Comparison of ENCODE assay signal across 8 cellular contexts in the genomic region with DNA sequence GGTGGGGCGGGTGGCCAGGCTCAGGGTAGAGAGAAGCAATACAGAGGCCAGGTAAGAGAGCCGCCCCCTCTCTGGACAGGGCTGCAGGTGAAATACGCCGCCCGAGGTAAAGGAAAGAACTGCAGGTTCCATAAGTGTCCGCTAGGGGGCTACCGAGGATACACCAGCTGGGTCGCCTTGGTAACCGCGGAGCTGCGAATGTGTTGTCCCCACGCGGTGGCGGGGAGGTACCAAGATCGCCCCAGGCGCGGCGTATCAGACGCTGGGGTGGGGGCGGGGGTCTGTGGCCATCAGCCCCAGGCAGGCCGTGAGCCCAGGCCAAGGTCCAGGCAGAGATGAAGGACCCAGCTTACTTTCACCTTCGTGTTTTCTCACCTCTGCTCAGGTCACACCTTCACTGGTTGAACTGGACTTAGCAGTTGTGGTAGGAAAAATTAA. TPM values are rescaled to one million over a fixed set of nuclear protein-coding genes. Genes with fewer than 3 reads are reported as not detected.
A peak's percentile ranks its signal among the peaks of the same experiment; 100 is the strongest.
DNase-seq lines count a peak whose midpoint lies in the region; ATAC-seq and TF ChIP-seq lines count a peak whose summit lies in the region.

No MANE protein-coding gene starts in this region.

- H3K9me3 ChIP-seq in left lung = no peaks in the 10 kb centered on the region

- H3K4me1 ChIP-seq in left lung = no peaks in the 10 kb centered on the region

- H3K36me3 ChIP-seq in left lung = no peaks in the 10 kb centered on the region

- peak overlapping the region; percentile 31 for H3K4me3 ChIP-seq in choroid plexus epithelial cell (ENCODE audit: low read depth, low read length)
- no peak overlapping the region for H3K4me3 ChIP-seq in left lung

- H3K27me3 ChIP-seq in left lung = no peaks in the 10 kb centered on the region

- TF ChIP-seq CTCF in choroid plexus epithelial cell (conservative IDR thresholded peaks at IDR 0.05; ENCODE audit: low read depth, low read length) = peak; percentile 96
- peak; percentile 94 to 97 for TF ChIP-seq CTCF in left lung (IDR thresholded peaks at IDR 0.05)

- intact Hi-C loops in left lung (cut with DNase I) = no loop called here

- DNase-seq in AG08395 (ENCODE audit: low spot score) = peak; percentile 97
- peak; percentile 65 for DNase-seq in NCI-H526 treated with DMSO at 0.1 percent for 48 hours (lab: John Stamatoyannopoulos, UW)
- peak; percentile 91 for DNase-seq in activated CD4-positive, alpha-beta T cell treated with anti-CD3 and anti-CD28 coated beads for 48 hours
- DNase-seq in choroid plexus epithelial cell (ENCODE audit: low read depth) = peak; percentile 83
- peak; percentile 88 to 93 for DNase-seq in left lung
- DNase-seq in stimulated activated CD4-positive, alpha-beta T cell treated with anti-CD3 and anti-CD28 coated beads, Interleukin-4, amount 100 ng/mL, for 24 hours = peak; percentile 89

- H3K27ac ChIP-seq in left lung = no peak overlapping the region

- ATAC-seq in GM18873 (IDR thresholded peaks at IDR 0.05; ENCODE audit: low FRiP score, unreplicated experiment) (peak; percentile 53), HG03460 (IDR thresholded peaks at IDR 0.05; ENCODE audit: unreplicated experiment) (peak; percentile 79), left lung (peak; percentile 98)

RNA-seq across cellular contexts. Expression of gene ZFP90, which starts 18.4 kb away (rescaled TPM):
- total RNA-seq in left lung = 10 to 100 TPM; 16.8 to 23.3 TPM
